ENCODE assay signal across 1 cellular context in genomic region chr2:102367331-102367971, GRCh38.
TF ChIP-seq lines count a peak whose summit lies in the region.

No MANE protein-coding gene starts in this region.

TF ChIP-seq in HepG2, 621 proteins besides CTCF, POLR2A, EP300 and RAD21:
- TF ChIP-seq IRX3 (CRISPR knock-in tag; IDR thresholded peaks at IDR 0.05; ENCODE audit: borderline replicate concordance, low read depth) (no peak), ZNF543 (CRISPR knock-in tag; IDR thresholded peaks at IDR 0.05) (no peak), NFIC (IDR thresholded peaks at IDR 0.05; ENCODE audit: low read length) (no peak), ZMYM3 (CRISPR knock-in tag; IDR thresholded peaks at IDR 0.05) (no peak), ZFP90 (CRISPR knock-in tag; IDR thresholded peaks at IDR 0.05; ENCODE audit: borderline replicate concordance) (no peak), ZNF576 (CRISPR knock-in tag; IDR thresholded peaks at IDR 0.05) (no peak), ZBED4 (CRISPR knock-in tag; IDR thresholded peaks at IDR 0.05; ENCODE audit: borderline replicate concordance) (no peak), PRMT3 (CRISPR knock-in tag; IDR thresholded peaks at IDR 0.05; ENCODE audit: borderline replicate concordance, low read depth) (no peak), ZNF749 (CRISPR knock-in tag; IDR thresholded peaks at IDR 0.05; ENCODE audit: borderline replicate concordance) (no peak), ZNF773 (CRISPR knock-in tag; IDR thresholded peaks at IDR 0.05; ENCODE audit: borderline replicate concordance) (no peak)
